11 cellular contexts compared by ENCODE assay signal in genomic region chr9:101764455-101764854, GRCh38. TPM values are rescaled to one million over a fixed set of nuclear protein-coding genes. Genes with fewer than 3 reads are reported as not detected.
"Had no signal": no experiment of that assay in that cellular context is flagged by ENCODE, and none has a peak within 500 bp of the region (broad histone marks: within the 10 kb centered on the region; RNA-seq: fewer than 3 reads in every experiment).

No MANE protein-coding gene starts in this region.

- FAIRE-seq: HTR-8/SVneo had no signal

- H3K4me2 ChIP-seq: KMS-11 had no signal

- H3K27ac ChIP-seq: GM23248, KMS-11 had no signal

- H3K4me1 ChIP-seq: HAP-1 had no signal

- DNase-seq: GM23248, GOT3, H7, HFFc6, KBM-7 had no signal

- H3K9me3 ChIP-seq: HAP-1 had no signal

- H3K36me3 ChIP-seq: HAP-1 had no signal

- ATAC-seq: HCT116 had no signal

- H2AFZ ChIP-seq: GM23248 had no signal

- H3K4me3 ChIP-seq: GM23248, HAP-1 had no signal

- H3K9ac ChIP-seq: GM23248, KMS-11 had no signal

RNA-seq across cellular contexts. Expression of gene GRIN3A, which starts 26.0 kb away (rescaled TPM):
- total RNA-seq: GM23248, H7, HFFc6, HT-29 had no signal
- polyA plus RNA-seq: GM23248, IgD-negative memory B cell had no signal
